ENCODE assay signal across 1 cellular context in the genomic region with DNA sequence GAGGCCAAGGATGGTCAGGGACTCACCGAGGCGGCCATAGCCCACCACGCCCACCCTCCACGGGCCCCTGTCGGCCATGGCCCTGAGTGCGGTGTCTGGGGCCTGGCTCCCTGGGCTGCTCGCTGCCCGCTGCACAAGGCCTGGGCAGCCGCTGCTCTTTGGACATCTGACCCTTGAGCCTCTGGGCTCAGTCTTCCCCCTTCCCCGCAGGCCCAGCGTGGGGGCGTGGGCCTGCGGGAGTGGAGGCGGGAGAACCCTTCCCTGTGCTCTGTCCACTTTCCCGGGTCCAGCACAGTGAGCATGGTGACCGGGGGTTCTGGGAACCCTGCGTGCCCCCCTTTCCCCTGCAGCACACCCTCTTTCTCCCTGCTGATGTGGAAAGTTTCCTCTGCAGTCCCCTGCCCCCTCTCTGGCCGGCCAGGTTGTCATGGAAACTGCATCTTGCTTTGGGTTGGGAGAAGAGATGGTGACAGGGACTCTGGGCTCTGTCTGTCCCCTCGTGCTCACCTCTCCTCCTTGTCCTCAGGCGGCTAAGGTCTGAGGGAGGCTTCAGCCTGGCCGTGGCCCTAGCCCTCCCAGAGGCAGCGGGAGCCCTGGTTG.
TF ChIP-seq lines count a peak whose summit lies in the region.

A gene (minus strand): TSS at position 168 of the 600 bp plus-strand sequence. CDS start 90 bp downstream, at position 78.

TF ChIP-seq in SK-N-SH treated with all-trans-retinoic acid at 6 μM for 48 hours, 23 proteins besides CTCF, POLR2A, EP300 and RAD21 (continued from another document):
- no peak for TF ChIP-seq TOX (CRISPR knock-in tag; IDR thresholded peaks at IDR 0.05; ENCODE audit: borderline replicate concordance)
- TF ChIP-seq, protein P1, sequence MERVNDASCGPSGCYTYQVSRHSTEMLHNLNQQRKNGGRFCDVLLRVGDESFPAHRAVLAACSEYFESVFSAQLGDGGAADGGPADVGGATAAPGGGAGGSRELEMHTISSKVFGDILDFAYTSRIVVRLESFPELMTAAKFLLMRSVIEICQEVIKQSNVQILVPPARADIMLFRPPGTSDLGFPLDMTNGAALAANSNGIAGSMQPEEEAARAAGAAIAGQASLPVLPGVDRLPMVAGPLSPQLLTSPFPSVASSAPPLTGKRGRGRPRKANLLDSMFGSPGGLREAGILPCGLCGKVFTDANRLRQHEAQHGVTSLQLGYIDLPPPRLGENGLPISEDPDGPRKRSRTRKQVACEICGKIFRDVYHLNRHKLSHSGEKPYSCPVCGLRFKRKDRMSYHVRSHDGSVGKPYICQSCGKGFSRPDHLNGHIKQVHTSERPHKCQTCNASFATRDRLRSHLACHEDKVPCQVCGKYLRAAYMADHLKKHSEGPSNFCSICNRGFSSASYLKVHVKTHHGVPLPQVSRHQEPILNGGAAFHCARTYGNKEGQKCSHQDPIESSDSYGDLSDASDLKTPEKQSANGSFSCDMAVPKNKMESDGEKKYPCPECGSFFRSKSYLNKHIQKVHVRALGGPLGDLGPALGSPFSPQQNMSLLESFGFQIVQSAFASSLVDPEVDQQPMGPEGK (CRISPR knock-in tag; IDR thresholded peaks at IDR 0.05; ENCODE audit: borderline replicate concordance): no peak
- TF ChIP-seq, protein P2, sequence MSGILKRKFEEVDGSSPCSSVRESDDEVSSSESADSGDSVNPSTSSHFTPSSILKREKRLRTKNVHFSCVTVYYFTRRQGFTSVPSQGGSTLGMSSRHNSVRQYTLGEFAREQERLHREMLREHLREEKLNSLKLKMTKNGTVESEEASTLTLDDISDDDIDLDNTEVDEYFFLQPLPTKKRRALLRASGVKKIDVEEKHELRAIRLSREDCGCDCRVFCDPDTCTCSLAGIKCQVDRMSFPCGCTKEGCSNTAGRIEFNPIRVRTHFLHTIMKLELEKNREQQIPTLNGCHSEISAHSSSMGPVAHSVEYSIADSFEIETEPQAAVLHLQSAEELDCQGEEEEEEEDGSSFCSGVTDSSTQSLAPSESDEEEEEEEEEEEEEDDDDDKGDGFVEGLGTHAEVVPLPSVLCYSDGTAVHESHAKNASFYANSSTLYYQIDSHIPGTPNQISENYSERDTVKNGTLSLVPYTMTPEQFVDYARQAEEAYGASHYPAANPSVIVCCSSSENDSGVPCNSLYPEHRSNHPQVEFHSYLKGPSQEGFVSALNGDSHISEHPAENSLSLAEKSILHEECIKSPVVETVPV (CRISPR knock-in tag; IDR thresholded peaks at IDR 0.05): no peak
- no peak for TF ChIP-seq ARNTL (CRISPR knock-in tag; IDR thresholded peaks at IDR 0.05; ENCODE audit: borderline replicate concordance, low read depth)
- TF ChIP-seq ZFP30 (CRISPR knock-in tag; IDR thresholded peaks at IDR 0.05): no peak
- no peak for TF ChIP-seq CSDC2 (CRISPR knock-in tag; IDR thresholded peaks at IDR 0.05)
- TF ChIP-seq, protein P3, sequence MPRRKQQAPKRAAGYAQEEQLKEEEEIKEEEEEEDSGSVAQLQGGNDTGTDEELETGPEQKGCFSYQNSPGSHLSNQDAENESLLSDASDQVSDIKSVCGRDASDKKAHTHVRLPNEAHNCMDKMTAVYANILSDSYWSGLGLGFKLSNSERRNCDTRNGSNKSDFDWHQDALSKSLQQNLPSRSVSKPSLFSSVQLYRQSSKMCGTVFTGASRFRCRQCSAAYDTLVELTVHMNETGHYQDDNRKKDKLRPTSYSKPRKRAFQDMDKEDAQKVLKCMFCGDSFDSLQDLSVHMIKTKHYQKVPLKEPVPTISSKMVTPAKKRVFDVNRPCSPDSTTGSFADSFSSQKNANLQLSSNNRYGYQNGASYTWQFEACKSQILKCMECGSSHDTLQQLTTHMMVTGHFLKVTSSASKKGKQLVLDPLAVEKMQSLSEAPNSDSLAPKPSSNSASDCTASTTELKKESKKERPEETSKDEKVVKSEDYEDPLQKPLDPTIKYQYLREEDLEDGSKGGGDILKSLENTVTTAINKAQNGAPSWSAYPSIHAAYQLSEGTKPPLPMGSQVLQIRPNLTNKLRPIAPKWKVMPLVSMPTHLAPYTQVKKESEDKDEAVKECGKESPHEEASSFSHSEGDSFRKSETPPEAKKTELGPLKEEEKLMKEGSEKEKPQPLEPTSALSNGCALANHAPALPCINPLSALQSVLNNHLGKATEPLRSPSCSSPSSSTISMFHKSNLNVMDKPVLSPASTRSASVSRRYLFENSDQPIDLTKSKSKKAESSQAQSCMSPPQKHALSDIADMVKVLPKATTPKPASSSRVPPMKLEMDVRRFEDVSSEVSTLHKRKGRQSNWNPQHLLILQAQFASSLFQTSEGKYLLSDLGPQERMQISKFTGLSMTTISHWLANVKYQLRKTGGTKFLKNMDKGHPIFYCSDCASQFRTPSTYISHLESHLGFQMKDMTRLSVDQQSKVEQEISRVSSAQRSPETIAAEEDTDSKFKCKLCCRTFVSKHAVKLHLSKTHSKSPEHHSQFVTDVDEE (CRISPR knock-in tag; IDR thresholded peaks at IDR 0.05): no peak
- TF ChIP-seq RARB (CRISPR knock-in tag; IDR thresholded peaks at IDR 0.05): no peak
